8 cellular contexts compared by ENCODE assay signal in the genomic region with DNA sequence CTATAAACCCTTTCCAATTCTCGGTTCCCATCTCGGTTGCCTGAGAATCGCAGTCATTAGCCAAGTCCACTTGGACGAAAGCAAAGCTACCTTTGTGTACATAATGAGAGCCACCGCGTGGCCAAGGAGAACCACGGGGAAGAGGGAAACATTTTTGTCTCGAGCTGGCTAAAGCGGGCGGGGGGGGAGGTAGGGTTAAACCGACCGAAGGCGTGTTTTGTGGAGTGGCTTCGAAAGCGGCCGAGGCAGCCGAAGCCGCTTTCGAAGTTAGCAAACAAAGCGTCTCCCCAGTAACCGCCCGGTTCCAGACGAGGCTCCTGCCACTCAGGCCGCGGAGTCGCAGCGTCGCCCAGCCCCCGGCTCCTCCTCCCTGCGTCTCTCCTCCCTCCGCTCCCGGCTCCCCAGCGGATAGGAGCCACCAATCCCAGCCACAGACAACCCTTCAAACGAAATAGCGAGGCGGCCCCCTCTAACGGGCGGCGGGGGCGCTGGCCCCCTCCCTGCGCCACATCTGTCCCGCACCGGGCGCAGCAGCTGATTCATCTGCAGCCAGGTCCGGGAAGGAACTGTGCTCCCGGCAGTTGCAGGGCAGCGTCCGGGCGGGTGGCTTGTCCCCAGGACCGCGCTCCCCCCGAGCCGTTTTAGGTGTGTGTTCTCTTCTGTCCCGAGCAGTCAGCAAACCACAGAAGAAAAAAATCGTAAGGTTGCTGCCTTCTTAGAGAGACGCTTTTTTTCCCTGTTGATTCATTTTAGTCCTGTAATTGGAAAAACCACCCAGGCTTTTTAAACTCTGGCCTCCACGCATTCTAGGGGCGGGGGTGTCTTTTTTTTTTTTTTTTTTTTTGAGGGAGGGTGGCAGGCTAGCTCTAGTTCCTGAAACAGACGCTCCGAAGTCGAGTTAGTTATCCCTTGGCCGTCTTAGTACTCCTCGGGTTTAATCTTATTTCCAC. TPM values are rescaled to one million over a fixed set of nuclear protein-coding genes. Genes with fewer than 3 reads are reported as not detected.
DNase-seq lines count a peak whose midpoint lies in the region; ATAC-seq and TF ChIP-seq lines count a peak whose summit lies in the region.

No MANE protein-coding gene starts in this region.

- intact Hi-C loops in lower lobe of right lung (cut with DNase I): no loop called here

- H3K4me3 ChIP-seq in duodenal mucosa (ENCODE audit: low read depth in 1 of 2, low read length in 2 of 2) (peak overlapping the region; percentile 81 to 93), lower lobe of right lung (peak overlapping the region; percentile 81)

- H3K36me3 ChIP-seq in duodenal mucosa (ENCODE audit: control insufficient read depth in 1 of 2, insufficient read depth in 2 of 2, low read length in 2 of 2): no peaks in the 10 kb centered on the region
- no peaks in the 10 kb centered on the region for H3K36me3 ChIP-seq in lower lobe of right lung

- DNase-seq in CD1c-positive myeloid dendritic cell (ENCODE audit: extremely low spot score) (peak; percentile 95), NCI-H748 (lab: John Stamatoyannopoulos, UW; ENCODE audit: unreplicated experiment) (peak; percentile 97), lower lobe of right lung (peak; percentile 97)
- peak; percentile 86 to 90 for DNase-seq in activated CD4-positive, alpha-beta T cell treated with anti-CD3 and anti-CD28 coated beads, Interleukin-2, amount 50 U/mL, for 48 hours
- DNase-seq in stimulated activated CD4-positive, alpha-beta T cell treated with anti-CD3 and anti-CD28 coated beads, TNF-alpha, amount 100 ng/mL, for 1 hour (ENCODE audit: low read depth in 3 of 3, low spot score in 1 of 3): peak; percentile 47 to 67 (median 65)

- peak; percentile 17 for TF ChIP-seq CTCF in lower lobe of right lung (IDR thresholded peaks at IDR 0.05)

- H3K4me1 ChIP-seq in duodenal mucosa (ENCODE audit: control insufficient read depth in 1 of 2, insufficient read depth in 2 of 2, low read length in 2 of 2) (peaks cover 15 to 20% of the 10 kb centered on the region in 2 donors), lower lobe of right lung (peaks cover 20% of the 10 kb centered on the region)

- H3K27ac ChIP-seq in duodenal mucosa (ENCODE audit: low read depth, low read length) (peak overlapping the region; percentile 96), lower lobe of right lung (peak overlapping the region; percentile 99)

- no peaks in the 10 kb centered on the region for H3K27me3 ChIP-seq in duodenal mucosa (ENCODE audit: control insufficient read depth in 1 of 2, insufficient read depth in 2 of 2, low read length in 2 of 2)
- no peaks in the 10 kb centered on the region for H3K27me3 ChIP-seq in lower lobe of right lung (ENCODE audit: low read depth)

- peak overlapping the region; percentile 98 to 99 for H3K9ac ChIP-seq in duodenal mucosa (ENCODE audit: low read depth in 1 of 2, low read length in 2 of 2)

- H3K9me3 ChIP-seq in duodenal mucosa (ENCODE audit: control insufficient read depth in 1 of 2, low read length in 2 of 2) (no peaks in the 10 kb centered on the region), lower lobe of right lung (no peaks in the 10 kb centered on the region)

- ATAC-seq in GM19438 (IDR thresholded peaks at IDR 0.05; ENCODE audit: low read depth, unreplicated experiment) (peak; percentile 64), HG03565 (IDR thresholded peaks at IDR 0.05; ENCODE audit: unreplicated experiment) (peak; percentile 59), lower lobe of right lung (peak; percentile 81 to 89)

RNA-seq across cellular contexts. Expression of a gene that starts 1.8 kb away (rescaled TPM):
- 45.8 TPM for total RNA-seq in lower lobe of right lung

Comparison
In these comparisons a context has a peak if more than half of its experiments do, and no peak if none do; other contexts are left out.
1. Peak in every context shown above with its lines: DNase-seq, ATAC-seq, H3K4me3 ChIP-seq and H3K27ac ChIP-seq.